8 cellular contexts compared by ENCODE assay signal in genomic region chr10:56622335-56622973, GRCh38.
DNase-seq lines count a peak whose midpoint lies in the region; ATAC-seq, FAIRE-seq and TF ChIP-seq lines count a peak whose summit lies in the region.
"Had no signal": no experiment of that assay in that cellular context is flagged by ENCODE, and none has a peak within 500 bp of the region (broad histone marks: within the 10 kb centered on the region; RNA-seq: fewer than 3 reads in every experiment).

No MANE protein-coding gene starts in this region.

- peak; percentile 47 for DNase-seq in MM.1S
- no peak for DNase-seq in kidney
- no peak for DNase-seq in COLO829 (ENCODE audit: low spot score)
- DNase-seq in AG08395 (ENCODE audit: low spot score), result no peak
- no peak for DNase-seq in NCI-H1417 (lab: John Stamatoyannopoulos, UW)

- no peaks in the 10 kb centered on the region for H3K79me2 ChIP-seq in MM.1S (ENCODE audit: low read length)

- H3K27ac ChIP-seq in MM.1S (ENCODE audit: low read length) (no peak overlapping the region), kidney (ENCODE audit: low read depth in 2 of 2, low read length in 2 of 2) (peak overlapping the region; percentile 18 to 82)

- H3K27me3 ChIP-seq in MM.1S (replicated peaks; ENCODE audit: insufficient read depth, low read length), result no peaks in the 10 kb centered on the region

- intact Hi-C loops in kidney (cut with DNase I), result no loop called here

- 0 out of 2 replicates have a peak, but pooled peaks cover 5% of the 10 kb centered on the region for H3K4me1 ChIP-seq in MM.1S (ENCODE audit: low read length)
- peaks cover 0 to 4% of the 10 kb centered on the region in 2 donors for H3K4me1 ChIP-seq in kidney (ENCODE audit: control insufficient read depth in 1 of 2, insufficient read depth in 1 of 2, low read depth in 1 of 2, low read length in 2 of 2)

- FAIRE-seq in kidney (lab: Jason Lieb, UNC), result no peak
- FAIRE-seq: TTC549 had no signal

- TF ChIP-seq CTCF in MM.1S (IDR thresholded peaks at IDR 0.05; ENCODE audit: low read length) (no peak), kidney (IDR thresholded peaks at IDR 0.05; ENCODE audit: borderline replicate concordance, extremely low read depth, insufficient read depth) (no peak)

- H3K4me3 ChIP-seq in MM.1S (ENCODE audit: low read length) (no peak overlapping the region), kidney (ENCODE audit: low read length in 2 of 2) (peak overlapping the region; percentile 48 to 67)

- no peaks in the 10 kb centered on the region for H3K9me2 ChIP-seq in MM.1S (replicated peaks; ENCODE audit: insufficient read depth, low read length)

- no peaks in the 10 kb centered on the region for H4K20me1 ChIP-seq in MM.1S (ENCODE audit: insufficient read depth, low read length)

- H3K9me3 ChIP-seq in MM.1S (replicated peaks; ENCODE audit: insufficient read depth, low read length) (no peaks in the 10 kb centered on the region), kidney (ENCODE audit: control insufficient read depth in 1 of 2, low read length in 2 of 2) (no peaks in the 10 kb centered on the region)

- no peaks in the 10 kb centered on the region for H3F3A ChIP-seq in MM.1S (ENCODE audit: insufficient read depth, low read length)

- peak overlapping the region; percentile 14 for H3K4me2 ChIP-seq in MM.1S (ENCODE audit: low read depth, low read length)

- H3K36me3 ChIP-seq in MM.1S (replicated peaks; ENCODE audit: insufficient read depth, low read length) (no peaks in the 10 kb centered on the region), kidney (ENCODE audit: control insufficient read depth in 1 of 2, insufficient read depth in 2 of 2, low read length in 2 of 2) (no peaks in the 10 kb centered on the region)

- ATAC-seq in GM18858 (IDR thresholded peaks at IDR 0.05; ENCODE audit: unreplicated experiment) (peak; percentile 88), GM21825 (IDR thresholded peaks at IDR 0.05; ENCODE audit: unreplicated experiment) (peak; percentile 80)

- H3K9ac ChIP-seq in MM.1S (ENCODE audit: low read length) (no peak overlapping the region), kidney (ENCODE audit: low read length in 2 of 2) (peak overlapping the region in 1 of 2 donors; percentile 20)

- H2AFZ ChIP-seq in MM.1S (ENCODE audit: low read length), result no peak overlapping the region
